In the genomic region with DNA sequence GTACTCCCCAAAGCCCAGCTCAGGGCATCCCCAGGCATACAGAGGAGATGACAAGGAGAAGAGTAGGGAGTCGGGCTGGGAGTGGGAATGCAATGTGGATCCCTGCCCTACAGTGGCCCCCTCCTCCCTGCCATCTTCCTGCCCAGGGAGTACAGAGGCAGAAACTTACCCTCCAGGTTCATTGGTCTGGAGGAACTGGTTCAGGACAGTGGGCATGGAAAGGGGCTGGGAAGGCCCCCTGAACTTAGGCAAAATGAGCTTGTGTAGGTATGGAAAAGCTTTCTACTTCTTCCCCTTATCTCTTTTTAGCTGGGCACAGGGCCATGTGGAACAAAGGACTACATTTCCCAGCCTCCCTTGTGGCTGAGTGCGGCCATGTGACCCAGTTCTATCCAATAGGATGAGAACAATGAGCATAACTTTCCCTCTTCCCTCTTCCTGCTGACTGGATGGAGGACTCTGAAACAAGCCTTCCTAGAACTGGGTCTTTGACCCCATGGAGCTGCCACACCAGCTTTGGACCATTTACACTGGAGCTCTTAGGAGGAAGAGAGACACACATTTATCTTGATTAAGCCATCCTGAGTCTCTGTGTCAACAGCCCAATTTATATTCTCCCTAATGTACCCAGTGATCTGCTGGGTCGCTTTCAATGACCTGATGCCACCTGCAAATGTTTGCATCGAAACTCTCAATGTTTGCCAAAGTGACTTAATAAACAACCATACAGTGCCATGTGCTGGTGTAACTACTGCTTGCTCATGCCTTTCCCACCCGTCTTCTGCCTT, we compare ENCODE assay signal across 8 cellular contexts. TPM values are rescaled to one million over a fixed set of nuclear protein-coding genes. Genes with fewer than 3 reads are reported as not detected.
DNase-seq lines count a peak whose midpoint lies in the region; ATAC-seq, FAIRE-seq and TF ChIP-seq lines count a peak whose summit lies in the region.

No MANE protein-coding gene starts in this region.

- SMC1A ChIA-PET in GM12878 (lab: Charles Lee; ENCODE audit: uncharacterized antibody, unreplicated experiment) = interaction anchor here (0.8 to 6.2 kb wide), 3 partner anchors 9 to 134 kb away, joined by 3 to 46 read pairs (median 3); no protein-coding TSS in a partner anchor

- peak overlapping the region; percentile 80 for H3K27ac Mint-ChIP-seq in activated T-cell treated with anti-CD3 and anti-CD28 coated beads, Interleukin-2, amount 50 U/mL, for 24 hours

- no peaks in the 10 kb centered on the region for H3K36me3 ChIP-seq in Karpas-422 (ENCODE audit: insufficient read depth, low read length)
- no peaks in the 10 kb centered on the region for H3K36me3 ChIP-seq in PC-3 (ENCODE audit: low read depth, low read length)
- H3K36me3 ChIP-seq in GM12878 (ENCODE audit: control insufficient read depth in 2 of 2, insufficient read depth in 2 of 2, low read length in 1 of 2) = no peaks in the 10 kb centered on the region

- intact Hi-C loops in PC-3 (cut with micrococcal nuclease) (no loop called here), GM12878 (cut with micrococcal nuclease; ENCODE audit: unreplicated experiment) (loop anchor here (5.0 kb wide), 1 partner anchor 113 kb away; no protein-coding TSS in a partner anchor)

- FAIRE-seq in GM12878 (lab: Jason Lieb, UNC) = peak; percentile 92

- peak; percentile 62 for ATAC-seq in PC-3
- ATAC-seq in GM12878 = peak; percentile 77
- ATAC-seq in HG02588 (IDR thresholded peaks at IDR 0.05; ENCODE audit: unreplicated experiment) = no peak

- H3K4me1 Mint-ChIP-seq in activated T-cell treated with anti-CD3 and anti-CD28 coated beads, Interleukin-2, amount 50 U/mL, for 24 hours (ENCODE audit: low read depth) = peaks cover 48% of the 10 kb centered on the region

- no peak for TF ChIP-seq RAD21 in GM12878 (IDR thresholded peaks at IDR 0.05; ENCODE audit: insufficient read depth, low read depth, low read length)

- peak; percentile 51 for DNase-seq in activated T-cell treated with anti-CD3 and anti-CD28 coated beads, Interleukin-2, amount 50 U/mL, for 24 hours
- DNase-seq in activated T-cell treated with anti-CD3 and anti-CD28 coated beads for 4 hours = no peak
- DNase-seq in Karpas-422 = peak; percentile 79
- DNase-seq in PC-3 = peak; percentile 52
- DNase-seq in GM12878 (ENCODE audit: low read depth, low spot score) = peak; percentile 54
- peak; percentile 64 for DNase-seq in iPS-NIHi11 (ENCODE audit: low spot score)
- DNase-seq in stimulated activated CD4-positive, alpha-beta T cell treated with anti-CD3 and anti-CD28 coated beads, Interleukin-4, amount 100 ng/mL, for 24 hours = peak; percentile 22

- H3K9ac ChIP-seq in Karpas-422 (ENCODE audit: low read length) (no peak overlapping the region), PC-3 (ENCODE audit: low read length) (no peak overlapping the region), GM12878 (ENCODE audit: control insufficient read depth, insufficient read depth, low read length) (no peak overlapping the region)

- POLR2A ChIA-PET in PC-3 (lab: Charles Lee; ENCODE audit: unreplicated experiment) = no interaction called here
- POLR2A ChIA-PET in GM12878 (lab: Charles Lee) = interaction anchor here (0.6 kb wide), 1 partner anchor 1095 kb away, joined by 3 read pairs; no protein-coding TSS in a partner anchor

- CTCF ChIA-PET in PC-3 (lab: Charles Lee) = no interaction called here
- CTCF ChIA-PET in GM12878 (lab: Yijun Ruan, JAX) = interaction anchor here (0.7 to 6.4 kb wide), 7 partner anchors 15 to 442 kb away, joined by 3 to 96 read pairs (median 5); no protein-coding TSS in a partner anchor

- no peaks in the 10 kb centered on the region for H3K9me3 Mint-ChIP-seq in activated T-cell treated with anti-CD3 and anti-CD28 coated beads, Interleukin-2, amount 50 U/mL, for 24 hours

- 0 out of 2 replicates have a peak overlapping the region, but pooled peaks have one; percentile 69 for H2AFZ ChIP-seq in Karpas-422 (ENCODE audit: low read length)
- H2AFZ ChIP-seq in PC-3 (ENCODE audit: low read length) = no peak overlapping the region
- peak overlapping the region; percentile 99 for H2AFZ ChIP-seq in GM12878 (ENCODE audit: control insufficient read depth, low read depth, low read length)

- H3K27ac ChIP-seq in Karpas-422 (ENCODE audit: low read length) (no peak overlapping the region), PC-3 (ENCODE audit: low read length) (no peak overlapping the region), GM12878 (ENCODE audit: control insufficient read depth, insufficient read depth) (no peak overlapping the region; the same call in 1 of the 2 replicates)

- no peaks in the 10 kb centered on the region for H3K79me2 ChIP-seq in Karpas-422 (ENCODE audit: low read length)
- H3K79me2 ChIP-seq in PC-3 (ENCODE audit: low read length) = no peaks in the 10 kb centered on the region
- H3K79me2 ChIP-seq in GM12878 (ENCODE audit: control insufficient read depth, insufficient read depth, low read length) = no peaks in the 10 kb centered on the region

- in situ Hi-C loops in GM12878 (cut with MboI) = loop anchor here (10.0 kb wide), 1 partner anchor 366 kb away; no protein-coding TSS in a partner anchor

- no peaks in the 10 kb centered on the region for H3K27me3 ChIP-seq in Karpas-422 (ENCODE audit: low read length)
- H3K27me3 ChIP-seq in PC-3 (ENCODE audit: low read length) = no peaks in the 10 kb centered on the region
- H3K27me3 ChIP-seq in GM12878 (replicated peaks in 1 of 2; ENCODE audit: control insufficient read depth in 2 of 2, insufficient read depth in 2 of 2, low read length in 1 of 2) = no peaks in the 10 kb centered on the region

- no peaks in the 10 kb centered on the region for H4K20me1 ChIP-seq in Karpas-422 (ENCODE audit: insufficient read depth, low read depth, low read length)
- no peaks in the 10 kb centered on the region for H4K20me1 ChIP-seq in PC-3 (ENCODE audit: low read length)
- H4K20me1 ChIP-seq in GM12878 (ENCODE audit: control insufficient read depth, insufficient read depth) = no peaks in the 10 kb centered on the region

- H3F3A ChIP-seq in PC-3 (ENCODE audit: low read length, unreplicated experiment) = no peaks in the 10 kb centered on the region

- no peaks in the 10 kb centered on the region for H3K27me3 Mint-ChIP-seq in activated T-cell treated with anti-CD3 and anti-CD28 coated beads, Interleukin-2, amount 50 U/mL, for 24 hours

- no peak overlapping the region for H3K4me2 ChIP-seq in Karpas-422 (ENCODE audit: low read depth, low read length, poor library complexity, severe bottlenecking)
- no peak overlapping the region for H3K4me2 ChIP-seq in PC-3 (ENCODE audit: low read length)
- peak overlapping the region; percentile 53 for H3K4me2 ChIP-seq in GM12878 (ENCODE audit: control insufficient read depth, insufficient read depth)

- H3K4me3 Mint-ChIP-seq in activated T-cell treated with anti-CD3 and anti-CD28 coated beads, Interleukin-2, amount 50 U/mL, for 24 hours = no peak overlapping the region

- no peak for TF ChIP-seq POLR2A in GM12878 (IDR thresholded peaks at IDR 0.05; ENCODE audit: low read depth, low read length)

- H3K36me3 Mint-ChIP-seq in activated T-cell treated with anti-CD3 and anti-CD28 coated beads, Interleukin-2, amount 50 U/mL, for 24 hours (ENCODE audit: low read depth) = no peaks in the 10 kb centered on the region

- TF ChIP-seq CTCF in PC-3 (conservative IDR thresholded peaks at IDR 0.05; ENCODE audit: low read depth, low read length) = no peak
- TF ChIP-seq CTCF in GM12878 (IDR thresholded peaks at IDR 0.05 in 2 of 3, conservative IDR thresholded peaks at IDR 0.05 in 1 of 3; ENCODE audit: control insufficient read depth in 2 of 3, extremely low read depth in 1 of 3, insufficient read depth in 1 of 3, low read depth in 3 of 3, low read length in 3 of 3) = no peak

- H3K4me3 ChIP-seq in Karpas-422 (ENCODE audit: low read length) (no peak overlapping the region), PC-3 (ENCODE audit: low read length) (no peak overlapping the region), GM12878 (no peak overlapping the region)

- WGBS in GM12878 (ENCODE audit: insufficient coverage, insufficient replicate concordance, low lambda C conversion rate, missing lambda C conversion rate) = 39% methylated on average over 5 of the region's 5 CpGs

- H3K9me2 ChIP-seq in Karpas-422 (replicated peaks; ENCODE audit: insufficient read depth, low read length) (no peaks in the 10 kb centered on the region), PC-3 (replicated peaks; ENCODE audit: low read length) (no peaks in the 10 kb centered on the region)

- no peak for TF ChIP-seq EP300 in GM12878 (IDR thresholded peaks at IDR 0.05; ENCODE audit: borderline replicate concordance in 1 of 2, control insufficient read depth in 1 of 2, low read depth in 2 of 2, low read length in 2 of 2)

- BruUV-seq in PC-3 (replicated peaks; lab: Mats Ljungman, UMichigan) (no TSS peak), GM12878 (replicated peaks; lab: Mats Ljungman, UMichigan) (no TSS peak)

- peaks cover 15% of the 10 kb centered on the region for H3K4me1 ChIP-seq in Karpas-422 (ENCODE audit: low read length)
- no peaks in the 10 kb centered on the region for H3K4me1 ChIP-seq in PC-3 (ENCODE audit: insufficient read depth, low read length)
- peaks cover 19% of the 10 kb centered on the region for H3K4me1 ChIP-seq in GM12878 (ENCODE audit: control insufficient read depth, insufficient read depth, low read length)

- RAD21 ChIA-PET in GM12878 (lab: Charles Lee; ENCODE audit: unreplicated experiment) = interaction anchor here (0.9 to 3.9 kb wide), 4 partner anchors 9 to 145 kb away, joined by 3 to 20 read pairs (median 5); no protein-coding TSS in a partner anchor

- H3K9me3 ChIP-seq in Karpas-422 (ENCODE audit: low read length) = no peaks in the 10 kb centered on the region
- H3K9me3 ChIP-seq in PC-3 (ENCODE audit: low read length) = no peaks in the 10 kb centered on the region
- H3K9me3 ChIP-seq in GM12878 (replicated peaks; ENCODE audit: control insufficient read depth, insufficient read depth, low read length) = no peaks in the 10 kb centered on the region

RNA-seq across cellular contexts. Expression of a gene that starts 25.0 kb away (rescaled TPM):
- total RNA-seq in Karpas-422 (2014; rRNA removed; shearing (Covaris generic); ENCODE audit: low replicate concordance) = not detected in 2 replicates
- total RNA-seq in PC-3 (2014; rRNA removed) (0.11 and 0.35 TPM in 2 replicates), GM12878 (2014; rRNA removed) (not detected in 2 replicates), GM12878 (2014; rRNA removed; fragmentation: Illumina TruSeq; extraction: Trizol) (not detected in 2 replicates), GM12878 (2021) (not detected in 2 replicates)
- total RNA-seq in GM12878 (2013; cell fraction: nucleolus; rRNA removed) = not detected in 2 replicates
- not detected for polyA plus RNA-seq in GM12878 (2011; ENCODE audit: low read depth)
- polyA plus RNA-seq in GM12878 (2011; rRNA removed) (0.04 TPM in 1 of 2 replicates, not detected in the other), GM12878 (2014; fragmentation: Illumina TruSeq; extraction: Trizol) (not detected in 2 replicates), GM12878 (2014; fragmentation: Nextera tagmentation; extraction: Ambion mirVana) (not detected), GM12878 (2014; rRNA removed) (not detected in 2 replicates), GM12878 (2016; fragmentation: Nextera tagmentation; extraction: Ambion mirVana) (not detected)
- under 0.01 and 0.02 TPM in 2 replicates for polyA plus RNA-seq in GM12878 (2011; cell fraction: cytosol; rRNA removed)
- 0.18 and 0.20 TPM in 2 replicates for polyA plus RNA-seq in GM12878 (2011; cell fraction: nucleus; rRNA removed)
- 0.01 TPM in 1 of 2 replicates, not detected in the other for polyA plus RNA-seq in GM12878 (2012)
- not detected in 2 replicates for polyA minus RNA-seq in GM12878 (2011; rRNA and poly(A)+ RNA removed)
- not detected in 2 replicates for polyA minus RNA-seq in GM12878 (2011; cell fraction: cytosol; rRNA and poly(A)+ RNA removed)
- under 0.01 TPM in 1 of 2 replicates, not detected in the other for polyA minus RNA-seq in GM12878 (2011; cell fraction: nucleus; rRNA and poly(A)+ RNA removed)
